In genomic region chr7:151040616-151041375, GRCh38 we compare ENCODE assay signal across 17 cellular contexts. TPM values are rescaled to one million over a fixed set of nuclear protein-coding genes. Genes with fewer than 3 reads are reported as not detected.
A peak's percentile ranks its signal among the peaks of the same experiment; 100 is the strongest.
DNase-seq lines count a peak whose midpoint lies in the region; ATAC-seq and TF ChIP-seq lines count a peak whose summit lies in the region.
"Had no signal": no experiment of that assay in that cellular context is flagged by ENCODE, and none has a peak within 500 bp of the region (broad histone marks: within the 10 kb centered on the region; RNA-seq: fewer than 3 reads in every experiment).

No MANE protein-coding gene starts in this region.

- peak overlapping the region; percentile 87 for H3K27ac Mint-ChIP-seq in neural crest cell (ENCODE audit: unreplicated experiment)
- peak overlapping the region; percentile 65 for H3K27ac Mint-ChIP-seq in stimulated activated naive B cell treated with anti-CD40 and anti-IgM and Interleukin-4, amounts not matched to agents 10 μg/mL and 1 μg/mL and 100 μg/mL, for 72 hours

- H3K9ac ChIP-seq in BLaER1 treated with 17β-estradiol and CSF1 and Interleukin-3, amounts not matched to agents 10 nM and 100 nM = peak overlapping the region in 2 of 11 experiments; percentile 67 to 71; a peak in 2 of 22 replicates

- no peaks in the 10 kb centered on the region for H3K9me3 ChIP-seq in BLaER1 treated with 17β-estradiol and CSF1 and Interleukin-3, amounts not matched to agents 10 nM and 100 nM (replicated peaks in 1 of 11)
- no peaks in the 10 kb centered on the region for H3K9me3 ChIP-seq in SJCRH30 (replicated peaks)
- H3K9me3 ChIP-seq in prostate gland = no peaks in the 10 kb centered on the region
- H3K9me3 ChIP-seq: MG63 had no signal

- peak overlapping the region; percentile 77 to 96 (median 88); a peak in 19 of 22 replicates for H3K4me2 ChIP-seq in BLaER1 treated with 17β-estradiol and CSF1 and Interleukin-3, amounts not matched to agents 10 nM and 100 nM

- no peak for TF ChIP-seq POLR2A in prostate gland (IDR thresholded peaks at IDR 0.05)

- H4K20me1 ChIP-seq in BLaER1 treated with 17β-estradiol and CSF1 and Interleukin-3, amounts not matched to agents 10 nM and 100 nM = peaks cover 4 to 32% (median 12%) of the 10 kb centered on the region in 11 experiments; a peak in 14 of 22 replicates

- no peaks in the 10 kb centered on the region for H3K4me1 Mint-ChIP-seq in neural crest cell
- H3K4me1 Mint-ChIP-seq in stimulated activated naive B cell treated with anti-CD40 and anti-IgM and Interleukin-4, amounts not matched to agents 10 μg/mL and 1 μg/mL and 100 μg/mL, for 72 hours = peaks cover 14 to 21% of the 10 kb centered on the region in 2 donors

- intact Hi-C loops in prostate gland (cut with DNase I) = no loop called here

- no peak for ATAC-seq in stimulated activated naive B cell treated with anti-CD40 and anti-IgM and Interleukin-4, amounts not matched to agents 10 μg/mL and 1 μg/mL and 100 μg/mL, for 72 hours (replicated peaks)

- H3K27me3 ChIP-seq in BLaER1 treated with 17β-estradiol and CSF1 and Interleukin-3, amounts not matched to agents 10 nM and 100 nM = no peaks in the 10 kb centered on the region
- H3K27me3 ChIP-seq in SJCRH30 = no peaks in the 10 kb centered on the region
- H3K27me3 ChIP-seq in prostate gland (replicated peaks; ENCODE audit: insufficient read depth) = no peaks in the 10 kb centered on the region
- H3K27me3 ChIP-seq: MG63 had no signal

- H3K27ac ChIP-seq in BLaER1 treated with 17β-estradiol and CSF1 and Interleukin-3, amounts not matched to agents 10 nM and 100 nM = 0 out of 22 replicates have a peak overlapping the region, but pooled peaks of 2 of the 11 experiments have one; percentile 9 to 18
- H3K27ac ChIP-seq in SJCRH30 (peak overlapping the region; percentile 72), prostate gland (no peak overlapping the region)

- peaks cover 28 to 33% (median 32%) of the 10 kb centered on the region in 10 experiments for H3K4me1 ChIP-seq in BLaER1 treated with 17β-estradiol and CSF1 and Interleukin-3, amounts not matched to agents 10 nM and 100 nM
- H3K4me1 ChIP-seq in SJCRH30 = peaks cover 42% of the 10 kb centered on the region
- no peaks in the 10 kb centered on the region for H3K4me1 ChIP-seq in prostate gland (replicated peaks)

- no peaks in the 10 kb centered on the region for H3K27me3 Mint-ChIP-seq in neural crest cell (ENCODE audit: low read depth)
- no peaks in the 10 kb centered on the region for H3K27me3 Mint-ChIP-seq in stimulated activated naive B cell treated with anti-CD40 and anti-IgM and Interleukin-4, amounts not matched to agents 10 μg/mL and 1 μg/mL and 100 μg/mL, for 72 hours

- no peak for DNase-seq in SJCRH30
- no peak for DNase-seq in neural crest cell (ENCODE audit: low read depth, low spot score)
- DNase-seq in stimulated activated naive B cell treated with anti-CD40 and anti-IgM and Interleukin-4, amounts not matched to agents 10 μg/mL and 1 μg/mL and 100 μg/mL, for 72 hours = no peak
- no peak for DNase-seq in prostate gland (ENCODE audit: low spot score)
- no peak for DNase-seq in NCI-H2081 (lab: John Stamatoyannopoulos, UW)
- DNase-seq in GM03348 (ENCODE audit: low spot score) = no peak
- DNase-seq: Calu3, DMS79 treated with DMSO at 0.1 percent for 48 hours, GF-D8, HCEC 1CT, KG1, MG63, NCI-H2029, NCI-H2227 treated with DMSO at 0.1 percent for 48 hours, NCI-H69 had no signal

- 89% methylated on average over 30 of the region's 30 CpGs for WGBS in prostate gland

- peak overlapping the region; percentile 38 for H3K4me3 Mint-ChIP-seq in neural crest cell
- no peak overlapping the region for H3K4me3 Mint-ChIP-seq in stimulated activated naive B cell treated with anti-CD40 and anti-IgM and Interleukin-4, amounts not matched to agents 10 μg/mL and 1 μg/mL and 100 μg/mL, for 72 hours
- H3K4me3 Mint-ChIP-seq: CD14-positive monocyte had no signal

- TF ChIP-seq CTCF in neural crest cell (conservative IDR thresholded peaks at IDR 0.05) (no peak), prostate gland (IDR thresholded peaks at IDR 0.05) (no peak)

- no peaks in the 10 kb centered on the region for H3K9me3 Mint-ChIP-seq in neural crest cell
- no peaks in the 10 kb centered on the region for H3K9me3 Mint-ChIP-seq in stimulated activated naive B cell treated with anti-CD40 and anti-IgM and Interleukin-4, amounts not matched to agents 10 μg/mL and 1 μg/mL and 100 μg/mL, for 72 hours

- peaks cover 10 to 25% (median 15%) of the 10 kb centered on the region in 11 experiments; a peak in 20 of 22 replicates for H3K36me3 ChIP-seq in BLaER1 treated with 17β-estradiol and CSF1 and Interleukin-3, amounts not matched to agents 10 nM and 100 nM
- H3K36me3 ChIP-seq in SJCRH30 (no peaks in the 10 kb centered on the region), prostate gland (peaks cover 4 to 10% of the 10 kb centered on the region in 2 donors)
- H3K36me3 ChIP-seq: MG63 had no signal

- H3K4me3 ChIP-seq in BLaER1 treated with 17β-estradiol and CSF1 and Interleukin-3, amounts not matched to agents 10 nM and 100 nM = no peak overlapping the region
- no peak overlapping the region for H3K4me3 ChIP-seq in SJCRH30
- no peak overlapping the region for H3K4me3 ChIP-seq in prostate gland
- H3K4me3 ChIP-seq: MG63 had no signal

- no peaks in the 10 kb centered on the region for H3K36me3 Mint-ChIP-seq in neural crest cell (ENCODE audit: low read depth)
- peaks cover 38 to 41% of the 10 kb centered on the region in 2 donors for H3K36me3 Mint-ChIP-seq in stimulated activated naive B cell treated with anti-CD40 and anti-IgM and Interleukin-4, amounts not matched to agents 10 μg/mL and 1 μg/mL and 100 μg/mL, for 72 hours

RNA-seq across cellular contexts. Expression of gene ASIC3, which starts 7.5 kb away (rescaled TPM):
- 1.3 and 1.5 TPM in 2 replicates for total RNA-seq in SJCRH30 (2014; rRNA removed; shearing (Covaris generic))
- total RNA-seq in neural crest cell (4.7 and 6.0 TPM in 2 replicates), prostate gland (10 to 100 TPM in 1 of 2 donors, 1 to 10 TPM in 1; 1.7 to 11.0 TPM)

RNA-seq across cellular contexts. Expression of gene ABCB8, which starts 12.5 kb away (rescaled TPM):
- 20.8 and 22.3 TPM in 2 replicates for total RNA-seq in SJCRH30 (2014; rRNA removed; shearing (Covaris generic))
- 42.3 and 43.5 TPM in 2 replicates for total RNA-seq in neural crest cell
- total RNA-seq in prostate gland = 10 to 100 TPM; 26.4 to 50.6 TPM

RNA-seq across cellular contexts. Expression of gene ATG9B, which starts 16.5 kb away (rescaled TPM):
- total RNA-seq in SJCRH30 (2014; rRNA removed; shearing (Covaris generic)) = 0.08 TPM in 1 of 2 replicates, not detected in the other
- total RNA-seq in neural crest cell = 8.0 and 9.2 TPM in 2 replicates
- total RNA-seq in prostate gland = 1 to 10 TPM in 1 of 2 donors, under 1 TPM in 1; 0.18 to 7.1 TPM

RNA-seq across cellular contexts. Expression of gene CDK5, which starts 16.9 kb away (rescaled TPM):
- 34.3 and 39.2 TPM in 2 replicates for total RNA-seq in SJCRH30 (2014; rRNA removed; shearing (Covaris generic))
- total RNA-seq in neural crest cell = 38.9 TPM in 2 replicates
- total RNA-seq in prostate gland = 10 to 100 TPM; 13.1 to 18.5 TPM

RNA-seq across cellular contexts. Expression of gene SLC4A2, which starts 18.6 kb away (rescaled TPM):
- total RNA-seq in SJCRH30 (2014; rRNA removed; shearing (Covaris generic)) = 129 and 132 TPM in 2 replicates
- total RNA-seq in neural crest cell (139 and 141 TPM in 2 replicates), prostate gland (100 to 1,000 TPM in 1 of 2 donors, 10 to 100 TPM in 1; 77.1 to 141 TPM)
